Comparison of ENCODE assay signal across 19 cellular contexts in genomic region chr10:11425288-11425595, GRCh38.
A peak's percentile ranks its signal among the peaks of the same experiment; 100 is the strongest.
DNase-seq lines count a peak whose midpoint lies in the region; FAIRE-seq and TF ChIP-seq lines count a peak whose summit lies in the region.
"Had no signal": no experiment of that assay in that cellular context is flagged by ENCODE, and none has a peak within 500 bp of the region (broad histone marks: within the 10 kb centered on the region; RNA-seq: fewer than 3 reads in every experiment).

No MANE protein-coding gene starts in this region.

- H3K9me3 Mint-ChIP-seq in astrocyte (ENCODE audit: unreplicated experiment), result peaks cover 13% of the 10 kb centered on the region

- H4K20me1 ChIP-seq in astrocyte (ENCODE audit: insufficient read depth, low read length), result no peaks in the 10 kb centered on the region

- peaks cover 6% of the 10 kb centered on the region for H3K27me3 Mint-ChIP-seq in astrocyte (ENCODE audit: low read depth, unreplicated experiment)
- H3K27me3 Mint-ChIP-seq: natural killer cell treated with Interleukin-12 subunit alpha and Interleukin-12 subunit beta and Interleukin-15 and Interleukin-18, amount 100 ng/mL, for 72 hours; stimulated activated naive CD8-positive, alpha-beta T cell treated with anti-CD3 and anti-CD28 coated beads, Interleukin-15, Interleukin-2, amounts not matched to agents 100 ng/mL and 50 ng/mL, for 24 hours; T-cell had no signal

- H3K27me3 ChIP-seq in astrocyte (ENCODE audit: insufficient read depth, low read length), result no peaks in the 10 kb centered on the region
- H3K27me3 ChIP-seq: esophagus squamous epithelium had no signal

- peaks cover 2% of the 10 kb centered on the region for H3K36me3 Mint-ChIP-seq in astrocyte (ENCODE audit: low read depth, unreplicated experiment)

- no peak overlapping the region for H3K4me2 ChIP-seq in astrocyte (ENCODE audit: low read length)

- peaks cover 10% of the 10 kb centered on the region for H3K4me1 Mint-ChIP-seq in astrocyte (ENCODE audit: low read depth, unreplicated experiment)

- no peak for TF ChIP-seq CTCF in astrocyte (IDR thresholded peaks at IDR 0.05; ENCODE audit: insufficient read depth, low read depth, low read length)

- no peak overlapping the region for H3K27ac ChIP-seq in astrocyte (ENCODE audit: low read depth, low read length)
- H3K27ac ChIP-seq: esophagus squamous epithelium had no signal

- FAIRE-seq in astrocyte (lab: Jason Lieb, UNC), result no peak

- no peaks in the 10 kb centered on the region for H3K9me3 ChIP-seq in astrocyte (ENCODE audit: insufficient read depth, low read depth, low read length)

- H3K4me3 Mint-ChIP-seq in astrocyte (ENCODE audit: unreplicated experiment), result no peak overlapping the region
- H3K4me3 Mint-ChIP-seq: activated T-cell treated with anti-CD3 and anti-CD28 coated beads, Interleukin-2, amount 50 U/mL, for 72 hours; natural killer cell treated with Interleukin-12 subunit alpha and Interleukin-12 subunit beta and Interleukin-15 and Interleukin-18, amount 100 ng/mL, for 72 hours; stimulated activated naive CD8-positive, alpha-beta T cell treated with anti-CD3 and anti-CD28 coated beads, Interleukin-15, Interleukin-2, amounts not matched to agents 100 ng/mL and 50 ng/mL, for 24 hours; T-cell had no signal

- H3K27ac Mint-ChIP-seq in astrocyte (ENCODE audit: unreplicated experiment), result no peak overlapping the region
- H3K27ac Mint-ChIP-seq: activated T-cell treated with anti-CD3 and anti-CD28 coated beads, Interleukin-2, amount 50 U/mL, for 72 hours; natural killer cell treated with Interleukin-12 subunit alpha and Interleukin-12 subunit beta and Interleukin-15 and Interleukin-18, amount 100 ng/mL, for 72 hours; stimulated activated naive CD8-positive, alpha-beta T cell treated with anti-CD3 and anti-CD28 coated beads, Interleukin-15, Interleukin-2, amounts not matched to agents 100 ng/mL and 50 ng/mL, for 24 hours had no signal

- no peaks in the 10 kb centered on the region for H3K4me1 ChIP-seq in astrocyte (ENCODE audit: insufficient read depth, low read length)
- H3K4me1 ChIP-seq: esophagus squamous epithelium had no signal

- H3K79me2 ChIP-seq in astrocyte (ENCODE audit: insufficient read depth, low read length), result no peaks in the 10 kb centered on the region

- no peaks in the 10 kb centered on the region for H3K36me3 ChIP-seq in astrocyte (ENCODE audit: insufficient read depth, low read length)
- H3K36me3 ChIP-seq: esophagus squamous epithelium had no signal

- H3K9ac ChIP-seq in astrocyte (ENCODE audit: low read length), result no peak overlapping the region

- DNase-seq in NCI-H2196 (lab: John Stamatoyannopoulos, UW; ENCODE audit: unreplicated experiment) (peak; percentile 1), NCI-H2196 treated with DMSO at 0.1 percent for 48 hours (lab: John Stamatoyannopoulos, UW; ENCODE audit: unreplicated experiment) (no peak), NCI-H146 (lab: John Stamatoyannopoulos, UW) (peak; percentile 98), astrocyte (ENCODE audit: low read depth) (peak; percentile 5), non-pigmented ciliary epithelial cell (ENCODE audit: low read depth) (peak; percentile 2), activated gamma-delta T cell treated with Interleukin-2 at 50 U/mL for 16 hours (no peak), NCI-H187 treated with DMSO at 0.1 percent for 48 hours (lab: John Stamatoyannopoulos, UW) (no peak), NCI-H510A treated with DMSO at 0.1 percent for 48 hours (lab: John Stamatoyannopoulos, UW) (no peak)
- DNase-seq: 8988T; activated CD4-positive, alpha-beta T cell treated with anti-CD3 and anti-CD28 coated beads, Interleukin-2, amount 50 U/mL, for 4 hours; activated T-cell treated with anti-CD3 and anti-CD28 coated beads, Interleukin-2, amount 50 U/mL, for 72 hours; central memory CD4-positive, alpha-beta T cell; effector CD8-positive, alpha-beta T cell; esophagus squamous epithelium; H7; NCI-H774; T-cell had no signal

- H3K4me3 ChIP-seq in astrocyte (ENCODE audit: insufficient read depth, low read depth, low read length), result no peak overlapping the region
- H3K4me3 ChIP-seq: esophagus squamous epithelium had no signal

- H2AFZ ChIP-seq in astrocyte (ENCODE audit: low read depth, low read length), result no peak overlapping the region

Comparison
In these comparisons a context has a peak if more than half of its experiments do, and no peak if none do; other contexts are left out.
1. DNase-seq: peak in NCI-H2196 (single experiment), NCI-H146 (single experiment), astrocyte (single experiment) and non-pigmented ciliary epithelial cell (single experiment); none in NCI-H2196 treated with DMSO at 0.1 percent for 48 hours (single experiment), activated gamma-delta T cell treated with Interleukin-2 at 50 U/mL for 16 hours (single experiment), NCI-H187 treated with DMSO at 0.1 percent for 48 hours (single experiment) and NCI-H510A treated with DMSO at 0.1 percent for 48 hours (single experiment).